Comparison of ENCODE assay signal across 28 cellular contexts in genomic region chr17:63960430-63960829, GRCh38. TPM values are rescaled to one million over a fixed set of nuclear protein-coding genes. Genes with fewer than 3 reads are reported as not detected.
DNase-seq lines count a peak whose midpoint lies in the region; ATAC-seq and TF ChIP-seq lines count a peak whose summit lies in the region.
"Had no signal": no experiment of that assay in that cellular context is flagged by ENCODE, and none has a peak within 500 bp of the region (broad histone marks: within the 10 kb centered on the region; RNA-seq: fewer than 3 reads in every experiment).

No MANE protein-coding gene starts in this region.

- H3K36me3 ChIP-seq in heart left ventricle (no peaks in the 10 kb centered on the region), OCI-LY1 (ENCODE audit: insufficient read depth, low read length) (no peaks in the 10 kb centered on the region), iPS-15b (ENCODE audit: control insufficient read depth, insufficient read depth, low read length) (peaks cover 4% of the 10 kb centered on the region), subcutaneous abdominal adipose tissue (ENCODE audit: control insufficient read depth in 5 of 5, insufficient read depth in 5 of 5, low read length in 5 of 5) (peaks cover 0 to 10% (median 5%) of the 10 kb centered on the region in 5 donors), suprapubic skin (no peaks in the 10 kb centered on the region)
- H3K36me3 ChIP-seq: HAP-1, upper lobe of left lung had no signal

- H3K79me2 ChIP-seq in OCI-LY1 (ENCODE audit: insufficient read depth, low read length): no peaks in the 10 kb centered on the region
- H3K79me2 ChIP-seq: hepatocyte had no signal

- TF ChIP-seq POLR2A in heart left ventricle (IDR thresholded peaks at IDR 0.05): no peak
- no peak for TF ChIP-seq POLR2A in suprapubic skin (IDR thresholded peaks at IDR 0.05)

- H3K4me1 ChIP-seq in heart left ventricle (peaks cover 8 to 47% (median 33%) of the 10 kb centered on the region in 12 donors), OCI-LY1 (ENCODE audit: insufficient read depth, low read length, severe bottlenecking) (peaks cover 17% of the 10 kb centered on the region), iPS-15b (ENCODE audit: control insufficient read depth, insufficient read depth, low read length) (peaks cover 6% of the 10 kb centered on the region), subcutaneous abdominal adipose tissue (ENCODE audit: control insufficient read depth in 5 of 5, insufficient read depth in 5 of 5, low read length in 5 of 5) (peaks cover 8 to 69% (median 31%) of the 10 kb centered on the region in 5 donors), suprapubic skin (peaks cover 15% of the 10 kb centered on the region)
- H3K4me1 ChIP-seq: HAP-1 had no signal

- no peaks in the 10 kb centered on the region for H4K20me1 ChIP-seq in OCI-LY1 (ENCODE audit: insufficient read depth, low read length)

- H2AFZ ChIP-seq in OCI-LY1 (ENCODE audit: low read length): no peak overlapping the region
- H2AFZ ChIP-seq: hepatocyte had no signal

- H3K27ac ChIP-seq in heart left ventricle (peak overlapping the region in 9 of 12 donors; percentile 39 to 58 (median 49)), OCI-LY1 (ENCODE audit: low read depth, low read length, poor library complexity, severe bottlenecking) (no peak overlapping the region), subcutaneous abdominal adipose tissue (ENCODE audit: low read depth, low read length) (peak overlapping the region; percentile 72), suprapubic skin (no peak overlapping the region)
- H3K27ac ChIP-seq: body of pancreas, hepatocyte, skin epidermis, upper lobe of left lung had no signal

- no peaks in the 10 kb centered on the region for H3F3A ChIP-seq in OCI-LY1 (ENCODE audit: insufficient read depth, low read length)

- H3K4me3 ChIP-seq in heart left ventricle: no peak overlapping the region
- H3K4me3 ChIP-seq in OCI-LY1 (ENCODE audit: low read depth, low read length, poor library complexity, severe bottlenecking): peak overlapping the region; percentile 66
- H3K4me3 ChIP-seq in iPS-15b (ENCODE audit: low read depth, low read length): peak overlapping the region; percentile 78
- peak overlapping the region; percentile 12 to 81 (median 76) for H3K4me3 ChIP-seq in subcutaneous abdominal adipose tissue (ENCODE audit: low read depth in 1 of 5, low read length in 5 of 5)
- H3K4me3 ChIP-seq in suprapubic skin: no peak overlapping the region
- H3K4me3 ChIP-seq: body of pancreas, HAP-1, hepatocyte, skin epidermis had no signal

- intact Hi-C loops in heart left ventricle (cut with DNase I) (no loop called here), Right ventricle myocardium superior (cut with DNase I) (no loop called here)

- peak in 1 of 4 donors; percentile 21 for ATAC-seq in heart left ventricle
- no peak for ATAC-seq in Right ventricle myocardium superior (ENCODE audit: poor library complexity)
- no peak for ATAC-seq in GM18868 (IDR thresholded peaks at IDR 0.05; ENCODE audit: unreplicated experiment)
- ATAC-seq: body of pancreas, Panc1 had no signal

- H3K9me2 ChIP-seq in OCI-LY1 (ENCODE audit: low read depth, low read length): no peaks in the 10 kb centered on the region

- WGBS in heart left ventricle, 4 donors: 49 to 77% (median 61%) methylated on average over 7 of the region's 7 CpGs
- 87% methylated on average over 7 of the region's 7 CpGs for WGBS in suprapubic skin

- TF ChIP-seq EP300 in suprapubic skin (IDR thresholded peaks at IDR 0.05): no peak

- peak overlapping the region; percentile 92 for H3K4me2 ChIP-seq in OCI-LY1 (ENCODE audit: low read length)

- H3K27me3 ChIP-seq in heart left ventricle (no peaks in the 10 kb centered on the region), OCI-LY1 (ENCODE audit: insufficient read depth, low read length) (no peaks in the 10 kb centered on the region), iPS-15b (ENCODE audit: control insufficient read depth, insufficient read depth, low read length) (peaks cover 3% of the 10 kb centered on the region), subcutaneous abdominal adipose tissue (ENCODE audit: control insufficient read depth in 5 of 5, insufficient read depth in 4 of 5, low read length in 5 of 5) (no peaks in the 10 kb centered on the region), suprapubic skin (no peaks in the 10 kb centered on the region)
- H3K27me3 ChIP-seq: body of pancreas, upper lobe of left lung had no signal

- TF ChIP-seq CTCF in heart left ventricle (IDR thresholded peaks at IDR 0.05) (no peak), OCI-LY1 (IDR thresholded peaks at IDR 0.05; ENCODE audit: low read length) (no peak), suprapubic skin (IDR thresholded peaks at IDR 0.05) (no peak)

- DNase-seq in heart left ventricle: no peak
- DNase-seq in Right ventricle myocardium superior: no peak
- no peak for DNase-seq in suprapubic skin (ENCODE audit: low spot score in 2 of 2)
- no peak for DNase-seq in NCI-H1092 treated with DMSO at 0.1 percent for 48 hours (lab: John Stamatoyannopoulos, UW)
- DNase-seq: activated effector memory CD4-positive, alpha-beta T cell treated with anti-CD3 and anti-CD28 coated beads, Interleukin-2, amount 50 U/mL, for 16 hours; body of pancreas; effector CD4-positive, alpha-beta T cell; mammary epithelial cell; NCI-H1105 treated with DMSO at 0.1 percent for 48 hours; NCI-H2029 treated with DMSO at 0.1 percent for 48 hours; NCI-H2227 treated with DMSO at 0.1 percent for 48 hours; nucleus accumbens; T-helper 1 cell; upper lobe of left lung had no signal

- no peaks in the 10 kb centered on the region for H3K9me3 ChIP-seq in heart left ventricle
- H3K9me3 ChIP-seq in OCI-LY1 (ENCODE audit: low read length): no peaks in the 10 kb centered on the region
- H3K9me3 ChIP-seq in iPS-15b (ENCODE audit: control insufficient read depth, insufficient read depth, low read length): no peaks in the 10 kb centered on the region
- no peaks in the 10 kb centered on the region for H3K9me3 ChIP-seq in subcutaneous abdominal adipose tissue (ENCODE audit: control insufficient read depth in 5 of 5, low read length in 5 of 5)
- no peaks in the 10 kb centered on the region for H3K9me3 ChIP-seq in suprapubic skin
- H3K9me3 ChIP-seq: body of pancreas, HAP-1, upper lobe of left lung had no signal

- H3K9ac ChIP-seq in OCI-LY1 (ENCODE audit: low read length) (peak overlapping the region; percentile 63; the same call in 1 of the 2 replicates), iPS-15b (ENCODE audit: low read depth, low read length) (no peak overlapping the region), subcutaneous abdominal adipose tissue (ENCODE audit: low read length in 5 of 5) (peak overlapping the region in 3 of 5 donors; percentile 31 to 79 (median 52))

RNA-seq across cellular contexts. Expression of gene SCN4A, which starts 12.3 kb away (rescaled TPM):
- total RNA-seq in heart left ventricle (1 to 10 TPM in 4 of 9 donors, under 1 TPM in 5; 0.37 to 2.1 (median 0.67) TPM), Right ventricle myocardium superior (0.56 TPM), suprapubic skin (1 to 10 TPM in 2 of 4 donors, under 1 TPM in 2; 0.45 to 4.5 (median 1.6) TPM)
- 1 to 10 TPM in 1 of 2 donors, under 1 TPM in 1; 0.33 to 1.8 TPM for polyA plus RNA-seq in heart left ventricle
- total RNA-seq: epithelial cell of proximal tubule, fibroblast of villous mesenchyme, mammary epithelial cell, SK-MEL-5 had no signal
- polyA plus RNA-seq: hepatocyte had no signal

RNA-seq across cellular contexts. Expression of gene CD79B, which starts 28.3 kb away (rescaled TPM):
- total RNA-seq in heart left ventricle: 10 to 100 TPM in 2 of 9 donors, 1 to 10 TPM in 7; 2.2 to 16.2 (median 4.3) TPM
- polyA plus RNA-seq in heart left ventricle: 1 to 10 TPM; 5.1 to 6.3 TPM
- total RNA-seq in Right ventricle myocardium superior: 8.9 TPM
- total RNA-seq in suprapubic skin: 1 to 10 TPM; 1.5 to 7.9 (median 2.2) TPM
- total RNA-seq: body of pancreas, epithelial cell of proximal tubule, fibroblast of villous mesenchyme, kidney epithelial cell had no signal

RNA-seq across cellular contexts. Expression of gene PRR29, which starts 37.7 kb away (rescaled TPM):
- total RNA-seq in heart left ventricle (1 to 10 TPM in 1 of 9 donors, under 1 TPM in 5, not detected in 3; 0.15 to 1.8 (median 0.34) TPM), Right ventricle myocardium superior (0.30 TPM), suprapubic skin (under 1 TPM in 1 of 4 donors, not detected in 3; 0.30 TPM)
- under 1 TPM; 0.15 to 0.19 TPM for polyA plus RNA-seq in heart left ventricle
- total RNA-seq: SK-MEL-5 had no signal

RNA-seq across cellular contexts. Expression of gene GH1, which starts 41.8 kb away (rescaled TPM):
- total RNA-seq in heart left ventricle (not detected), Right ventricle myocardium superior (not detected), suprapubic skin (not detected)
- not detected for polyA plus RNA-seq in heart left ventricle
- total RNA-seq: body of pancreas, epithelial cell of proximal tubule, fibroblast of villous mesenchyme, hepatocyte, kidney epithelial cell, mammary epithelial cell, pulmonary artery endothelial cell, SK-MEL-5, upper lobe of left lung had no signal
- polyA plus RNA-seq: hepatocyte, mammary epithelial cell had no signal

RNA-seq across cellular contexts. Expression of gene CSHL1, which starts 49.4 kb away (rescaled TPM):
- total RNA-seq in heart left ventricle: not detected
- not detected for polyA plus RNA-seq in heart left ventricle
- not detected for total RNA-seq in Right ventricle myocardium superior
- not detected for total RNA-seq in suprapubic skin
- total RNA-seq: body of pancreas, epithelial cell of proximal tubule, fibroblast of villous mesenchyme, hepatocyte, kidney epithelial cell, mammary epithelial cell, pulmonary artery endothelial cell, SK-MEL-5, upper lobe of left lung had no signal
- polyA plus RNA-seq: hepatocyte, IgD-negative memory B cell, mammary epithelial cell had no signal

Comparison
In these comparisons a context has a peak if more than half of its experiments do, and no peak if none do; other contexts are left out.
1. H3K27ac ChIP-seq: peak in heart left ventricle (9 of 12) and subcutaneous abdominal adipose tissue (single experiment); none in OCI-LY1 (single experiment) and suprapubic skin (single experiment).
2. H3K4me3 ChIP-seq: peak in OCI-LY1 (single experiment), iPS-15b (single experiment) and subcutaneous abdominal adipose tissue (5 of 5); none in heart left ventricle (0 of 12) and suprapubic skin (single experiment).